In the genomic region with DNA sequence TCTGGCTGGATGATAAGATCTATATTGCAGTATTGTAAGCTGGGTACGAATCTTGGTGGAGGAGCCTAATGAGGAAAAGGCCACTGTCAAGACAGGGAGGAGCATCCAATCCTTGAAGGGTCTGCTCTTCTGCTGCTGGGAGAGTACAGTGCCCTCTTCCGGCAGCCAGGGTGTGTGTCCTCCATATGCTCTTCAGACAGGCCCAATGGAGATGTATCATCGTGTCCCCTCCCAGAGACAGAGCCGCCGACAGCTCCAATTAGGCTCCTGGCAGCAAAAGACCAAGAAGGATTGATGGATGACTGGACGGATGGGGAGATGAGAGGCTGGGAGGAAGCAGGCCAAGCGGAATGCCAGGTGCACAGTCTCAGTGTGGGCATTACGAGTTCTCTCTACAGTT, we compare ENCODE assay signal across 1 cellular context.
TF ChIP-seq lines count a peak whose summit lies in the region.

No MANE protein-coding gene starts in this region.

TF ChIP-seq in K562, 482 proteins besides CTCF, POLR2A, EP300 and RAD21 (continued from another document):
- TF ChIP-seq, protein P1, sequence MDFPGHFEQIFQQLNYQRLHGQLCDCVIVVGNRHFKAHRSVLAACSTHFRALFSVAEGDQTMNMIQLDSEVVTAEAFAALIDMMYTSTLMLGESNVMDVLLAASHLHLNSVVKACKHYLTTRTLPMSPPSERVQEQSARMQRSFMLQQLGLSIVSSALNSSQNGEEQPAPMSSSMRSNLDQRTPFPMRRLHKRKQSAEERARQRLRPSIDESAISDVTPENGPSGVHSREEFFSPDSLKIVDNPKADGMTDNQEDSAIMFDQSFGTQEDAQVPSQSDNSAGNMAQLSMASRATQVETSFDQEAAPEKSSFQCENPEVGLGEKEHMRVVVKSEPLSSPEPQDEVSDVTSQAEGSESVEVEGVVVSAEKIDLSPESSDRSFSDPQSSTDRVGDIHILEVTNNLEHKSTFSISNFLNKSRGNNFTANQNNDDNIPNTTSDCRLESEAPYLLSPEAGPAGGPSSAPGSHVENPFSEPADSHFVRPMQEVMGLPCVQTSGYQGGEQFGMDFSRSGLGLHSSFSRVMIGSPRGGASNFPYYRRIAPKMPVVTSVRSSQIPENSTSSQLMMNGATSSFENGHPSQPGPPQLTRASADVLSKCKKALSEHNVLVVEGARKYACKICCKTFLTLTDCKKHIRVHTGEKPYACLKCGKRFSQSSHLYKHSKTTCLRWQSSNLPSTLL (IDR thresholded peaks at IDR 0.05) = no peak
